16 cellular contexts compared by ENCODE assay signal in genomic region chr19:57620673-57621348, GRCh38. TPM values are rescaled to one million over a fixed set of nuclear protein-coding genes. Genes with fewer than 3 reads are reported as not detected.
A peak's percentile ranks its signal among the peaks of the same experiment; 100 is the strongest.
DNase-seq lines count a peak whose midpoint lies in the region; TF ChIP-seq lines count a peak whose summit lies in the region.
"Had no signal": no experiment of that assay in that cellular context is flagged by ENCODE, and none has a peak within 500 bp of the region (broad histone marks: within the 10 kb centered on the region; RNA-seq: fewer than 3 reads in every experiment).

No MANE protein-coding gene starts in this region.

- 97% methylated on average over 5 to 10 of the region's 10 CpGs for whole genome bisulfite sequencing in transverse colon (ENCODE audit: low coverage in 1 of 2), 2 donors

- TF ChIP-seq CTCF in neural crest cell (conservative IDR thresholded peaks at IDR 0.05) (no peak), transverse colon (IDR thresholded peaks at IDR 0.05) (no peak)

- peaks cover 13 to 82% (median 48%) of the 10 kb centered on the region in 4 donors for H3K36me3 ChIP-seq in transverse colon

- H3K9me3 Mint-ChIP-seq in neural crest cell = peaks cover 51% of the 10 kb centered on the region

- no peak for TF ChIP-seq EP300 in transverse colon (IDR thresholded peaks at IDR 0.05; ENCODE audit: low read depth)

- H3K27me3 ChIP-seq in transverse colon = no peaks in the 10 kb centered on the region
- H3K27me3 ChIP-seq: ascending aorta, SJSA1 had no signal

- in situ Hi-C loops in Caki2 (cut with HindIII; ENCODE audit: low pct_unique_long_range_greater_than_20kb, low sequenced_read_pairs) = no loop called here
- in situ Hi-C loops in KBM-7 (cut with MboI; ENCODE audit: low pct_unique_long_range_greater_than_20kb, low sequenced_read_pairs) = no loop called here
- in situ Hi-C loops in transverse colon (cut with MboI; ENCODE audit: low pct_ligation_motif_present in 1 of 4, low pct_unique_long_range_greater_than_20kb in 1 of 4, low sequenced_read_pairs in 3 of 4) = no loop called here

- peaks cover 98% of the 10 kb centered on the region for H3K36me3 Mint-ChIP-seq in neural crest cell (ENCODE audit: low read depth)

- no peak for TF ChIP-seq POLR2A in transverse colon (IDR thresholded peaks at IDR 0.05)

- intact Hi-C loops in transverse colon (cut with DNase I; ENCODE audit: low total_unique reads) = no loop called here

- DNase-seq in Caki2 (ENCODE audit: low read depth) = peak; percentile 45
- peak; percentile 27 for DNase-seq in KBM-7
- DNase-seq in dermis blood vessel endothelial cell = peak; percentile 10
- no peak for DNase-seq in neural crest cell (ENCODE audit: low read depth, low spot score)
- no peak for DNase-seq in NK-92 (lab: John Stamatoyannopoulos, UW; ENCODE audit: unreplicated experiment)
- DNase-seq in transverse colon = no peak
- no peak for DNase-seq in hypothalamus (lab: John Stamatoyannopoulos, UW)
- no peak for DNase-seq in activated CD4-positive, alpha-beta T cell treated with anti-CD3 and anti-CD28 coated beads for 4 hours
- DNase-seq: activated B cell treated with CpG ODN at 0.5 μM for 24 hours, midbrain, NCI-H1105 treated with DMSO at 0.1 percent for 48 hours, NCI-H748 treated with DMSO at 0.1 percent for 48 hours had no signal

- H3K9me3 ChIP-seq in transverse colon = peaks cover 98 to 99% of the 10 kb centered on the region in 2 donors

- no peaks in the 10 kb centered on the region for H3K4me1 ChIP-seq in transverse colon
- H3K4me1 ChIP-seq: ascending aorta, SJSA1 had no signal

- no peak overlapping the region for H3K4me3 ChIP-seq in transverse colon
- H3K4me3 ChIP-seq: SJSA1 had no signal

- H3K27ac Mint-ChIP-seq in neural crest cell (ENCODE audit: unreplicated experiment) = no peak overlapping the region
- H3K27ac Mint-ChIP-seq: activated B cell treated with CpG ODN at 0.5 μM for 24 hours; stimulated activated memory B cell treated with anti-CD40 and anti-IgM and Interleukin-4, amounts not matched to agents 10 μg/mL and 1 μg/mL and 100 μg/mL, for 72 hours had no signal

- H3K4me3 Mint-ChIP-seq in neural crest cell = peak overlapping the region; percentile 11
- H3K4me3 Mint-ChIP-seq: activated B cell treated with CpG ODN at 0.5 μM for 24 hours; stimulated activated memory B cell treated with anti-CD40 and anti-IgM and Interleukin-4, amounts not matched to agents 10 μg/mL and 1 μg/mL and 100 μg/mL, for 72 hours had no signal

- peaks cover under 1% of the 10 kb centered on the region for H3K4me1 Mint-ChIP-seq in neural crest cell

- H3K27ac ChIP-seq in transverse colon = no peak overlapping the region
- H3K27ac ChIP-seq: ascending aorta, HL-60, SJSA1 had no signal

- H3K27me3 Mint-ChIP-seq in neural crest cell (ENCODE audit: low read depth) = no peaks in the 10 kb centered on the region
- H3K27me3 Mint-ChIP-seq: activated B cell treated with CpG ODN at 0.5 μM for 24 hours; stimulated activated memory B cell treated with anti-CD40 and anti-IgM and Interleukin-4, amounts not matched to agents 10 μg/mL and 1 μg/mL and 100 μg/mL, for 72 hours had no signal

RNA-seq across cellular contexts. Expression of gene ZNF134, which starts 6.8 kb away (rescaled TPM):
- 9.4 and 17.0 TPM in 2 replicates for total RNA-seq in Caki2 (2014; rRNA removed; shearing (Covaris generic); ENCODE audit: low replicate concordance)
- total RNA-seq in dermis blood vessel endothelial cell = 17.6 and 24.0 TPM in 2 replicates
- 31.7 and 32.1 TPM in 2 replicates for total RNA-seq in neural crest cell
- total RNA-seq in transverse colon = 10 to 100 TPM in 3 of 4 donors, 1 to 10 TPM in 1; 1.6 to 16.8 (median 13.8) TPM

RNA-seq across cellular contexts. Expression of gene ZNF211, which starts 12.2 kb away (rescaled TPM):
- 4.1 and 8.3 TPM in 2 replicates for total RNA-seq in Caki2 (2014; rRNA removed; shearing (Covaris generic); ENCODE audit: low replicate concordance)
- total RNA-seq in dermis blood vessel endothelial cell = 9.9 and 11.2 TPM in 2 replicates
- total RNA-seq in neural crest cell = 22.9 and 23.4 TPM in 2 replicates
- total RNA-seq in transverse colon = 10 to 100 TPM in 3 of 4 donors, 1 to 10 TPM in 1; 5.6 to 60.1 (median 15.3) TPM

RNA-seq across cellular contexts. Expression of gene ZNF530, which starts 21.1 kb away (rescaled TPM):
- 5.2 and 13.3 TPM in 2 replicates for total RNA-seq in Caki2 (2014; rRNA removed; shearing (Covaris generic); ENCODE audit: low replicate concordance)
- total RNA-seq in dermis blood vessel endothelial cell (2.7 and 4.5 TPM in 2 replicates), neural crest cell (8.5 and 8.7 TPM in 2 replicates), transverse colon (1 to 10 TPM in 2 of 4 donors, not detected in 2; 2.4 to 4.4 TPM)

RNA-seq across cellular contexts. Expression of gene ZIK1, which starts 36.9 kb away (rescaled TPM):
- 4.3 and 6.9 TPM in 2 replicates for total RNA-seq in Caki2 (2014; rRNA removed; shearing (Covaris generic); ENCODE audit: low replicate concordance)
- total RNA-seq in dermis blood vessel endothelial cell (5.3 and 6.1 TPM in 2 replicates), neural crest cell (27.6 and 29.1 TPM in 2 replicates), transverse colon (1 to 10 TPM in 3 of 4 donors, under 1 TPM in 1; 0.40 to 3.3 (median 1.2) TPM)

RNA-seq across cellular contexts. Expression of gene ZNF416, which starts 42.1 kb away (rescaled TPM):
- 5.0 and 14.8 TPM in 2 replicates for total RNA-seq in Caki2 (2014; rRNA removed; shearing (Covaris generic); ENCODE audit: low replicate concordance)
- total RNA-seq in dermis blood vessel endothelial cell (4.1 and 4.4 TPM in 2 replicates), neural crest cell (8.8 and 10.1 TPM in 2 replicates), transverse colon (10 to 100 TPM in 1 of 4 donors, 1 to 10 TPM in 3; 2.2 to 17.6 (median 3.0) TPM)

Comparison
In these comparisons a context has a peak if more than half of its experiments do, and no peak if none do; other contexts are left out.
1. DNase-seq: peak in Caki2 (single experiment), KBM-7 (single experiment) and dermis blood vessel endothelial cell (single experiment); none in neural crest cell (single experiment), NK-92 (single experiment), transverse colon (single experiment), hypothalamus (0 of 51) and activated CD4-positive, alpha-beta T cell treated with anti-CD3 and anti-CD28 coated beads for 4 hours (0 of 2).